10 cellular contexts compared by ENCODE assay signal in the genomic region with DNA sequence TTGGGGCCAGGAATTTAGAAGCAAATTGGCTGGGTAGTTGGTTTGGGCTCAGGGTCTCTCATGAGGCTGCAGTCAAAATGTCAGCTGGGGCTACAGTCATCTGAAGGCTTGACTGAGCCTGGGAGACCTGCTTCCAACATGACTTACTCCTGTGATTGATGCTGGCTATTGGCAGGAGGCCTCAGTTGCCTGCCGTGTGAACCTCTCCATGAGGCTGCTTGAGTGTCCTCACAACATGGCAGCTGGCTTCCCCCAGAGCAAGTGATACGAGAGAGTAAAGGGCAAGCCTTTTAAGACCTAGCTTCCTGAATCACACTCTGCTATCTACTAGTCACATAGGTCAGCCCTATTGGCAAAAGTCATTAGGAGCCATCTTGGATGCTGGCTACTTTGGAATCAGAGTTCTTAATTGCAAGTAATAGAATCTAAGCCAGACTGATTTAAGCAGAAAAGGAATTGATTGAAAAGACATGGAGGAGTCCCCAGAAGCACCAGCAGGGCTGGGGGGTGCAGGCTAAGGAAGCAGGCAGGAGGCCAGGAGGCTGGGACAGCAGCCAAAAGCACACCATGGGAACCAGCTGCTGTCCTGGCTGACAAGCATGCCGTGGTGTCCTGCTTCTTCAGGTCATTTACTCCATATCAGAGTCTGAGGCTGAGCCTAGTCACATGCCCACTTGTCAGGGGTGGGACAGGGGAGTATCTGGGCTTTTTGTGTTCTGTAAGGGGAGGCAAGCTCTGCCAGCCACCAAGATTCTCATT. TPM values are rescaled to one million over a fixed set of nuclear protein-coding genes. Genes with fewer than 3 reads are reported as not detected.
DNase-seq lines count a peak whose midpoint lies in the region; ATAC-seq and TF ChIP-seq lines count a peak whose summit lies in the region.
"Had no signal": no experiment of that assay in that cellular context is flagged by ENCODE, and none has a peak within 500 bp of the region (broad histone marks: within the 10 kb centered on the region; RNA-seq: fewer than 3 reads in every experiment).

No MANE protein-coding gene starts in this region.

- H3K27ac Mint-ChIP-seq in stimulated activated naive B cell treated with anti-CD40 and anti-IgM and Interleukin-4, amounts not matched to agents 10 μg/mL and 1 μg/mL and 100 μg/mL, for 72 hours = no peak overlapping the region
- H3K27ac Mint-ChIP-seq in stimulated activated effector memory CD8-positive, alpha-beta T cell treated with anti-CD3 and anti-CD28 coated beads, Interleukin-12 subunit alpha, Interleukin-12 subunit beta, amount 100 ng/mL, for 72 hours = no peak overlapping the region
- H3K27ac Mint-ChIP-seq: memory B cell had no signal

- H3K4me3 ChIP-seq in MG63 (no peak overlapping the region), body of pancreas (no peak overlapping the region), right lobe of liver (no peak overlapping the region)

- H3K9me3 Mint-ChIP-seq in stimulated activated naive B cell treated with anti-CD40 and anti-IgM and Interleukin-4, amounts not matched to agents 10 μg/mL and 1 μg/mL and 100 μg/mL, for 72 hours = peaks cover 0 to 2% of the 10 kb centered on the region in 2 donors
- no peaks in the 10 kb centered on the region for H3K9me3 Mint-ChIP-seq in stimulated activated effector memory CD8-positive, alpha-beta T cell treated with anti-CD3 and anti-CD28 coated beads, Interleukin-12 subunit alpha, Interleukin-12 subunit beta, amount 100 ng/mL, for 72 hours
- H3K9me3 Mint-ChIP-seq: memory B cell had no signal

- no peak overlapping the region for H3K4me3 Mint-ChIP-seq in stimulated activated naive B cell treated with anti-CD40 and anti-IgM and Interleukin-4, amounts not matched to agents 10 μg/mL and 1 μg/mL and 100 μg/mL, for 72 hours
- H3K4me3 Mint-ChIP-seq in stimulated activated effector memory CD8-positive, alpha-beta T cell treated with anti-CD3 and anti-CD28 coated beads, Interleukin-12 subunit alpha, Interleukin-12 subunit beta, amount 100 ng/mL, for 72 hours = no peak overlapping the region
- H3K4me3 Mint-ChIP-seq: memory B cell had no signal

- H3K27me3 Mint-ChIP-seq in stimulated activated naive B cell treated with anti-CD40 and anti-IgM and Interleukin-4, amounts not matched to agents 10 μg/mL and 1 μg/mL and 100 μg/mL, for 72 hours = no peaks in the 10 kb centered on the region
- H3K27me3 Mint-ChIP-seq: memory B cell had no signal

- H3K4me1 ChIP-seq in body of pancreas (no peaks in the 10 kb centered on the region), right lobe of liver (no peaks in the 10 kb centered on the region)

- TF ChIP-seq POLR2A in body of pancreas (IDR thresholded peaks at IDR 0.05) (no peak), right lobe of liver (IDR thresholded peaks at IDR 0.05) (no peak)

- H3K4me1 Mint-ChIP-seq in stimulated activated naive B cell treated with anti-CD40 and anti-IgM and Interleukin-4, amounts not matched to agents 10 μg/mL and 1 μg/mL and 100 μg/mL, for 72 hours = no peaks in the 10 kb centered on the region
- H3K4me1 Mint-ChIP-seq in stimulated activated effector memory CD8-positive, alpha-beta T cell treated with anti-CD3 and anti-CD28 coated beads, Interleukin-12 subunit alpha, Interleukin-12 subunit beta, amount 100 ng/mL, for 72 hours = no peaks in the 10 kb centered on the region
- H3K4me1 Mint-ChIP-seq: memory B cell had no signal

- DNase-seq in AG09319 (ENCODE audit: extremely low read depth, low read depth) (peak; percentile 3), MG63 (peak; percentile 30), body of pancreas (peak; percentile 40 to 73 (median 57)), right lobe of liver (peak in 1 of 3 donors; percentile 49), pons (ENCODE audit: low spot score) (no peak)
- no peak for DNase-seq in effector CD8-positive, alpha-beta T cell (lab: John Stamatoyannopoulos, UW)
- DNase-seq in stimulated activated naive B cell treated with anti-CD40 and anti-IgM and Interleukin-4, amounts not matched to agents 10 μg/mL and 1 μg/mL and 100 μg/mL, for 72 hours = no peak
- DNase-seq in stimulated activated effector memory CD8-positive, alpha-beta T cell treated with anti-CD3 and anti-CD28 coated beads, Interleukin-12 subunit alpha, Interleukin-12 subunit beta, amount 100 ng/mL, for 72 hours (ENCODE audit: low spot score in 2 of 2) = no peak
- DNase-seq: NCI-H526 treated with DMSO at 0.1 percent for 48 hours had no signal

- H3K27ac ChIP-seq in body of pancreas = no peak overlapping the region
- no peak overlapping the region for H3K27ac ChIP-seq in right lobe of liver

- no peaks in the 10 kb centered on the region for H3K36me3 Mint-ChIP-seq in stimulated activated naive B cell treated with anti-CD40 and anti-IgM and Interleukin-4, amounts not matched to agents 10 μg/mL and 1 μg/mL and 100 μg/mL, for 72 hours
- no peaks in the 10 kb centered on the region for H3K36me3 Mint-ChIP-seq in stimulated activated effector memory CD8-positive, alpha-beta T cell treated with anti-CD3 and anti-CD28 coated beads, Interleukin-12 subunit alpha, Interleukin-12 subunit beta, amount 100 ng/mL, for 72 hours
- H3K36me3 Mint-ChIP-seq: memory B cell had no signal

- H3K27me3 ChIP-seq in MG63 (no peaks in the 10 kb centered on the region), body of pancreas (no peaks in the 10 kb centered on the region), right lobe of liver (no peaks in the 10 kb centered on the region)

- H3K36me3 ChIP-seq in MG63 (no peaks in the 10 kb centered on the region), body of pancreas (replicated peaks in 1 of 2; ENCODE audit: insufficient read depth in 1 of 2, low read depth in 2 of 2) (no peaks in the 10 kb centered on the region), right lobe of liver (no peaks in the 10 kb centered on the region)

- intact Hi-C loops in body of pancreas (cut with DNase I) = no loop called here
- intact Hi-C loops in right lobe of liver (cut with DNase I) = no loop called here

- H3K9me3 ChIP-seq in MG63 (no peaks in the 10 kb centered on the region), body of pancreas (no peaks in the 10 kb centered on the region), right lobe of liver (no peaks in the 10 kb centered on the region)

- ATAC-seq in body of pancreas = peak; percentile 45
- ATAC-seq in right lobe of liver = peak; percentile 23 to 53 (median 42)
- ATAC-seq in stimulated activated naive B cell treated with anti-CD40 and anti-IgM and Interleukin-4, amounts not matched to agents 10 μg/mL and 1 μg/mL and 100 μg/mL, for 72 hours (replicated peaks) = no peak
- no peak for ATAC-seq in stimulated activated effector memory CD8-positive, alpha-beta T cell treated with anti-CD3 and anti-CD28 coated beads, Interleukin-12 subunit alpha, Interleukin-12 subunit beta, amount 100 ng/mL, for 72 hours

- TF ChIP-seq CTCF in AG09319 (IDR thresholded peaks at IDR 0.05; ENCODE audit: low read depth, low read length) = no peak
- TF ChIP-seq CTCF in body of pancreas (IDR thresholded peaks at IDR 0.05) = no peak
- no peak for TF ChIP-seq CTCF in right lobe of liver (IDR thresholded peaks at IDR 0.05)

- WGBS in body of pancreas, 2 donors = 42 to 54% methylated on average over 2 to 3 of the region's 3 CpGs
- 31% methylated on average over 2 of the region's 3 CpGs for WGBS in right lobe of liver (ENCODE audit: insufficient coverage, low coverage, low lambda C conversion rate, missing lambda C conversion rate)

RNA-seq across cellular contexts. Expression of a gene that starts 7.8 kb away (rescaled TPM):
- total RNA-seq in MG63 (2014; rRNA removed; shearing (Covaris generic); ENCODE audit: low replicate concordance) = 32.9 and 37.4 TPM in 2 replicates
- 100 to 1,000 TPM in 1 of 2 donors, 10 to 100 TPM in 1; 66.2 to 107 TPM for total RNA-seq in body of pancreas
- total RNA-seq in right lobe of liver = 10 to 100 TPM; 25.7 to 35.0 (median 32.6) TPM

RNA-seq across cellular contexts. Expression of a gene that starts 55.9 kb away (rescaled TPM):
- not detected in 2 replicates for total RNA-seq in MG63 (2014; rRNA removed; shearing (Covaris generic); ENCODE audit: low replicate concordance)
- total RNA-seq in body of pancreas (1 to 10 TPM; 4.0 to 4.4 TPM), right lobe of liver (10 to 100 TPM in 4 of 6 experiments, 1 to 10 TPM in 2; 7.3 to 30.3 (median 10.7) TPM)

Comparison
In these comparisons a context has a peak if more than half of its experiments do, and no peak if none do; other contexts are left out.
1. DNase-seq: peak in AG09319 (single experiment), MG63 (single experiment) and body of pancreas (4 of 4); none in pons (single experiment), effector CD8-positive, alpha-beta T cell (single experiment), stimulated activated naive B cell treated with anti-CD40 and anti-IgM and Interleukin-4, amounts not matched to agents 10 μg/mL and 1 μg/mL and 100 μg/mL, for 72 hours (single experiment) and stimulated activated effector memory CD8-positive, alpha-beta T cell treated with anti-CD3 and anti-CD28 coated beads, Interleukin-12 subunit alpha, Interleukin-12 subunit beta, amount 100 ng/mL, for 72 hours (0 of 2).
2. ATAC-seq: peak in body of pancreas (single experiment) and right lobe of liver (4 of 4); none in stimulated activated naive B cell treated with anti-CD40 and anti-IgM and Interleukin-4, amounts not matched to agents 10 μg/mL and 1 μg/mL and 100 μg/mL, for 72 hours (0 of 2) and stimulated activated effector memory CD8-positive, alpha-beta T cell treated with anti-CD3 and anti-CD28 coated beads, Interleukin-12 subunit alpha, Interleukin-12 subunit beta, amount 100 ng/mL, for 72 hours (single experiment).